31 cellular contexts compared by ENCODE assay signal in the genomic region with DNA sequence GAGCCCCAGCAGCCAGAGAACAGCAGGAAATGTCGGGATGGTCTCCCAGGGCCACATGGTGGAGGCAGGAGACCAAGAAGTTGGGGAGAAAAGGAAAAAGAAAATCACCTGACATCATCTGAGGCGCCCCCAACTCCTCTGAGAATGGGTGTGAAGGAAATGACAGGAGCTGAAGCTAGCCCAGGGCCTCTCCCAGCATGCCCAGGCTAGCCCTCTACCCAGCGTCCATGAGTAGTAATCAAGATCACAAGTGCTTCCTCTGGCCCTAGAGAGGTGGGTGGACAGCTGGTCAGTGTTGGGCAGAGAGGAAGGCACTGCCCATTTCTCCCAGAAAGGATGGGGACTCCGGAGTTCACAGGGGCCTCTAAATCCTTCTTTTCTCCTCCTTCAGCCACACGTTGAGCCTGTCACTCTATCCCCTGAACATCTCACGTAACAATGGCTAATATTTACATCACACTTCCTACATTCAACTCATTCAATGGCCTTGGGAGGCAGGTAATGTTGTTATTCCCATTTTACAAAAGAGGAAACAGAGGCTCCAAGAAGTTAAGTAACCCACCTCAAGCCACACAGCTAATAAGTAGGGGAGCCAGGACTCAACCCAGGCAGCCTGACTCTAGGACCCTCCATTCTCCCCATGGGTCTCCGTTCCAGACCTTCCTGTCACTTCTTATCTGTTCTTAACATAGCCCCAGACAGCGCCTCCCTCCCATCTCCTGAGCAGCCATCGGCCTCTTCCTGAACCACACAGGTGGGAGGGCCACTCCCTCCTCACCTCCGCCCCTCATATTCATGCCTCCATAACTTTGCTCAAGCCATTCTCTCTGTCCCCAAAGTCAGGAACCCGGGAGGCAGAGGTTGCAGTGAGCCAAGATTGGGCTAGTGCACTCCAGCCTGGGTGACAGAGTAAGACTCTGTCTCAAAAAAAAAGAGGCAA. TPM values are rescaled to one million over a fixed set of nuclear protein-coding genes. Genes with fewer than 3 reads are reported as not detected.
DNase-seq lines count a peak whose midpoint lies in the region; ATAC-seq, FAIRE-seq and TF ChIP-seq lines count a peak whose summit lies in the region.
"Had no signal": no experiment of that assay in that cellular context is flagged by ENCODE, and none has a peak within 500 bp of the region (broad histone marks: within the 10 kb centered on the region; RNA-seq: fewer than 3 reads in every experiment).

No MANE protein-coding gene starts in this region.

- no peaks in the 10 kb centered on the region for H3K79me1 ChIP-seq in H1 (ENCODE audit: low read depth, low read length)

- H3K23me2 ChIP-seq in H1 (ENCODE audit: low read depth, low read length) = no peaks in the 10 kb centered on the region

- H3K14ac ChIP-seq in H1 (ENCODE audit: insufficient read length) = no peak overlapping the region

- H3K36me3 ChIP-seq in HepG2 (replicated peaks in 1 of 2; ENCODE audit: control insufficient read depth in 1 of 2, insufficient read depth in 2 of 2, low read length in 2 of 2) = no peaks in the 10 kb centered on the region
- H3K36me3 ChIP-seq in right lobe of liver = no peaks in the 10 kb centered on the region
- H3K36me3 ChIP-seq in H1 (ENCODE audit: control insufficient read depth in 2 of 4, insufficient read depth in 4 of 4, low read length in 3 of 4) = no peaks in the 10 kb centered on the region
- H3K36me3 ChIP-seq in mucosa of descending colon (ENCODE audit: low read depth) = no peaks in the 10 kb centered on the region
- H3K36me3 ChIP-seq: breast epithelium, lower lobe of right lung, thyroid gland had no signal

- no peak overlapping the region for H3K4me2 ChIP-seq in HepG2 (ENCODE audit: low read depth, low read length)
- no peak overlapping the region for H3K4me2 ChIP-seq in H1 (ENCODE audit: insufficient read depth in 1 of 2, low read depth in 2 of 2, low read length in 2 of 2)
- H3K4me2 ChIP-seq: SK-N-SH had no signal

- peak overlapping the region; percentile 94 for H3K4ac ChIP-seq in H1 (replicated peaks; ENCODE audit: insufficient read length, low read depth, low read length)

- H2AFZ ChIP-seq in HepG2 (ENCODE audit: low read length) (no peak overlapping the region), H1 (ENCODE audit: low read length) (no peak overlapping the region)

- no peak for FAIRE-seq in HepG2 (lab: Jason Lieb, UNC)
- FAIRE-seq in H1 (lab: Jason Lieb, UNC) = no peak
- FAIRE-seq: colon, HTR-8/SVneo had no signal

- H3K4me3 ChIP-seq in HepG2 (replicated peaks in 1 of 3; ENCODE audit: insufficient read depth in 1 of 3, low read depth in 2 of 3, low read length in 3 of 3) = no peak overlapping the region
- no peak overlapping the region for H3K4me3 ChIP-seq in right lobe of liver
- no peak overlapping the region for H3K4me3 ChIP-seq in H1 (ENCODE audit: extremely low read depth in 1 of 4, insufficient read depth in 2 of 4, low read depth in 3 of 4, low read length in 4 of 4)
- no peak overlapping the region for H3K4me3 ChIP-seq in mucosa of descending colon
- H3K4me3 ChIP-seq: breast epithelium, lower lobe of right lung, thyroid gland had no signal

- no peak for TF ChIP-seq POLR2A in HepG2 (IDR thresholded peaks at IDR 0.05; ENCODE audit: insufficient read depth in 1 of 2, low read depth in 2 of 2, low read length in 2 of 2)
- TF ChIP-seq POLR2A in right lobe of liver (IDR thresholded peaks at IDR 0.05) = no peak
- TF ChIP-seq POLR2A in H1 (IDR thresholded peaks at IDR 0.05; ENCODE audit: control extremely low read depth in 1 of 2, low read depth in 2 of 2, low read length in 2 of 2) = no peak

- peak overlapping the region; percentile 83; the same call in 1 of the 2 replicates for H2BK5ac ChIP-seq in H1 (ENCODE audit: low read depth, low read length)

- H3K36me3 Mint-ChIP-seq in nephron progenitor cell (ENCODE audit: low read depth) = no peaks in the 10 kb centered on the region

- no peak overlapping the region; the same call in 1 of the 2 replicates for H2AK5ac ChIP-seq in H1 (ENCODE audit: low read depth, low read length)

- BruUV-seq in HepG2 (replicated peaks; lab: Mats Ljungman, UMichigan) = no TSS peak

- DNase-seq in HepG2 (ENCODE audit: low spot score) (no peak), right lobe of liver (no peak), H1 (ENCODE audit: low read depth in 1 of 2, low spot score in 2 of 2) (no peak), nephron progenitor cell (no peak), anterior cingulate cortex (lab: John Stamatoyannopoulos, UW) (no peak), cerebellum (ENCODE audit: low spot score) (no peak), mucosa of descending colon (no peak)
- DNase-seq: activated naive CD4-positive, alpha-beta T cell; activated T-cell treated with anti-CD3 and anti-CD28 coated beads, Interleukin-2, amount 50 U/mL, for 48 hours; amniotic stem cell; DMS79 treated with DMSO at 0.1 percent for 48 hours; effector CD8-positive, alpha-beta T cell; GF-D8; KG1; kidney glomerular epithelial cell; lower lobe of right lung; MM.1S; NCI-H1417 treated with DMSO at 0.1 percent for 48 hours; NCI-H446 treated with DMSO at 0.1 percent for 48 hours; NCI-H82; nucleus accumbens; SK-N-SH; stimulated activated naive CD8-positive, alpha-beta T cell treated with anti-CD3 and anti-CD28 coated beads, Interleukin-15, Interleukin-2, amounts not matched to agents 100 U/mL and 50 U/mL, for 24 hours; T-helper 2 cell; thyroid gland had no signal

- H2BK120ac ChIP-seq in H1 (replicated peaks; ENCODE audit: low read depth, low read length) = peak overlapping the region; percentile 89

- intact Hi-C loops in HepG2 (cut with micrococcal nuclease; ENCODE audit: unreplicated experiment) (no loop called here), right lobe of liver (cut with DNase I) (no loop called here), mucosa of descending colon (cut with DNase I, micrococcal nuclease) (no loop called here)

- TF ChIP-seq CTCF in HepG2 (CRISPR knock-in tag; IDR thresholded peaks at IDR 0.05) = no peak
- TF ChIP-seq CTCF in right lobe of liver (IDR thresholded peaks at IDR 0.05) = no peak
- TF ChIP-seq CTCF in H1 (IDR thresholded peaks at IDR 0.05; ENCODE audit: control extremely low read depth in 1 of 3, insufficient read depth in 1 of 3, low read depth in 1 of 3, low read length in 3 of 3) = no peak
- TF ChIP-seq CTCF in nephron progenitor cell (IDR thresholded peaks at IDR 0.05) = no peak
- no peak for TF ChIP-seq CTCF in mucosa of descending colon (IDR thresholded peaks at IDR 0.05)

- peaks cover 2 to 3% of the 10 kb centered on the region in 2 experiments; a peak in 2 of 5 replicates for H3K27me3 ChIP-seq in HepG2 (ENCODE audit: control insufficient read depth in 1 of 2, insufficient read depth in 2 of 2, low read length in 2 of 2)
- no peaks in the 10 kb centered on the region for H3K27me3 ChIP-seq in right lobe of liver
- no peaks in the 10 kb centered on the region for H3K27me3 ChIP-seq in H1 (replicated peaks in 1 of 4; ENCODE audit: control insufficient read depth in 3 of 4, extremely low read depth in 1 of 4, insufficient read depth in 3 of 4, low read length in 3 of 4)
- H3K27me3 ChIP-seq: breast epithelium, thyroid gland had no signal

- H3K4me3 Mint-ChIP-seq in nephron progenitor cell = no peak overlapping the region

- H4K8ac ChIP-seq in H1 (ENCODE audit: extremely low read depth, insufficient read depth, low read length) = no peak overlapping the region; the same call in 1 of the 2 replicates

- H3K27ac ChIP-seq in HepG2 (ENCODE audit: extremely low read length, insufficient read depth, low read length) (no peak overlapping the region), right lobe of liver (no peak overlapping the region), H1 (ENCODE audit: low read depth, low read length) (no peak overlapping the region)
- H3K27ac ChIP-seq: breast epithelium, lower lobe of right lung, thyroid gland had no signal

- CTCF ChIA-PET in HepG2 (lab: Yijun Ruan, JAX; ENCODE audit: low intra/inter-chr PET ratio, low total read pairs) = no interaction called here
- CTCF ChIA-PET in H1 (lab: Charles Lee; ENCODE audit: partially characterized antibody) = interaction anchor here (0.8 kb wide), 1 partner anchor 36 kb away, joined by 3 read pairs; no protein-coding TSS in a partner anchor

- no peak for ATAC-seq in HepG2
- ATAC-seq in right lobe of liver = no peak
- ATAC-seq in mucosa of descending colon = no peak
- no peak for ATAC-seq in GM18498 (IDR thresholded peaks at IDR 0.05; ENCODE audit: unreplicated experiment)
- ATAC-seq: lower lobe of right lung; stimulated activated naive CD8-positive, alpha-beta T cell treated with anti-CD3 and anti-CD28 coated beads, Interleukin-15, Interleukin-2, amounts not matched to agents 100 U/mL and 50 U/mL, for 24 hours had no signal

- POLR2A ChIA-PET in HepG2 (lab: Yijun Ruan, JAX) (no interaction called here), H1 (lab: Charles Lee; ENCODE audit: partially characterized antibody) (no interaction called here)

- no peak for TF ChIP-seq RAD21 in HepG2 (CRISPR knock-in tag; IDR thresholded peaks at IDR 0.05)
- TF ChIP-seq RAD21 in H1 (IDR thresholded peaks at IDR 0.05 in 1 of 2, conservative IDR thresholded peaks at IDR 0.05 in 1 of 2; ENCODE audit: low read depth in 2 of 2, low read length in 2 of 2) = no peak; a peak in 1 of 4 replicates

- H3K23ac ChIP-seq in H1 (ENCODE audit: insufficient read length) = no peak overlapping the region

- H3K18ac ChIP-seq in H1 (ENCODE audit: extremely low read depth, low read length) = peak overlapping the region; percentile 38

- in situ Hi-C loops in HepG2 (cut with HindIII; ENCODE audit: extremely low pct_ligation_motif_present, low pct_unique_long_range_greater_than_20kb) = no loop called here

- no peaks in the 10 kb centered on the region for H4K20me1 ChIP-seq in HepG2 (ENCODE audit: insufficient read depth, low read length)
- no peaks in the 10 kb centered on the region for H4K20me1 ChIP-seq in H1 (replicated peaks in 1 of 2; ENCODE audit: control insufficient read depth in 1 of 2, insufficient read depth in 2 of 2, low read length in 2 of 2)

- no peaks in the 10 kb centered on the region for H3K9me3 ChIP-seq in HepG2 (ENCODE audit: low read length)
- no peaks in the 10 kb centered on the region for H3K9me3 ChIP-seq in right lobe of liver
- no peaks in the 10 kb centered on the region for H3K9me3 ChIP-seq in H1 (ENCODE audit: insufficient read depth in 2 of 2, low read depth in 1 of 2, low read length in 1 of 2)
- no peaks in the 10 kb centered on the region for H3K9me3 ChIP-seq in mucosa of descending colon
- H3K9me3 ChIP-seq: breast epithelium, lower lobe of right lung, SK-N-SH, thyroid gland had no signal

- peak overlapping the region; percentile 72; the same call in 1 of the 2 replicates for H2BK15ac ChIP-seq in H1 (ENCODE audit: low read length)

- peak overlapping the region; percentile 38; the same call in 1 of the 2 replicates for H2BK20ac ChIP-seq in H1 (ENCODE audit: low read length)

- H2BK12ac ChIP-seq in H1 (ENCODE audit: low read depth, low read length) = peak overlapping the region; percentile 80; the same call in 1 of the 2 replicates

- H3K9me3 Mint-ChIP-seq in nephron progenitor cell = no peaks in the 10 kb centered on the region

- no peaks in the 10 kb centered on the region for H3K79me2 ChIP-seq in HepG2 (ENCODE audit: insufficient read depth, low read length)
- no peaks in the 10 kb centered on the region for H3K79me2 ChIP-seq in H1 (ENCODE audit: control insufficient read depth in 1 of 2, insufficient read depth in 2 of 2, low read length in 2 of 2)

- peak overlapping the region; percentile 54 for H4K5ac ChIP-seq in H1 (ENCODE audit: insufficient read length, low read depth, low read length)

- peaks cover 28% of the 10 kb centered on the region for H3K4me1 Mint-ChIP-seq in nephron progenitor cell

- H3K4me1 ChIP-seq in HepG2 (ENCODE audit: insufficient read depth, low read length) (no peaks in the 10 kb centered on the region), right lobe of liver (no peaks in the 10 kb centered on the region), H1 (replicated peaks in 1 of 4; ENCODE audit: control insufficient read depth in 3 of 4, insufficient read depth in 4 of 4, low read length in 3 of 4) (peaks cover 3 to 22% (median 12%) of the 10 kb centered on the region in 4 experiments), mucosa of descending colon (ENCODE audit: low read depth) (no peaks in the 10 kb centered on the region)
- H3K4me1 ChIP-seq: breast epithelium, lower lobe of right lung, thyroid gland had no signal

- TF ChIP-seq EP300 in HepG2 (IDR thresholded peaks at IDR 0.05; ENCODE audit: low read depth in 2 of 2, low read length in 2 of 2) (no peak), HepG2 (CRISPR knock-in tag; IDR thresholded peaks at IDR 0.05; ENCODE audit: borderline replicate concordance) (no peak), H1 (IDR thresholded peaks at IDR 0.05; ENCODE audit: borderline replicate concordance in 1 of 2, low read depth in 2 of 2, low read length in 2 of 2) (no peak)

- peak overlapping the region; percentile 8 for H4K91ac ChIP-seq in H1 (replicated peaks; ENCODE audit: insufficient read length, low read length)

- no peak overlapping the region for H3K56ac ChIP-seq in H1 (replicated peaks; ENCODE audit: insufficient read length, low read depth, low read length)

- H3K9ac ChIP-seq in HepG2 (ENCODE audit: insufficient read depth, low read depth, low read length) (no peak overlapping the region), H1 (replicated peaks in 1 of 4; ENCODE audit: extremely low read depth in 1 of 4, low read depth in 3 of 4, low read length in 3 of 4) (no peak overlapping the region)
- H3K9ac ChIP-seq: SK-N-SH had no signal

- peak overlapping the region; percentile 69 for H3K27ac Mint-ChIP-seq in nephron progenitor cell

- peaks cover 20% of the 10 kb centered on the region for H3K27me3 Mint-ChIP-seq in nephron progenitor cell (ENCODE audit: low read depth, poor library complexity)

- WGBS in HepG2 (ENCODE audit: low lambda C conversion rate) = 40% methylated on average over 10 of the region's 11 CpGs
- WGBS in right lobe of liver (ENCODE audit: insufficient coverage, low coverage, low lambda C conversion rate, missing lambda C conversion rate) = 25% methylated on average over 10 of the region's 11 CpGs
- 65% methylated on average over 11 of the region's 11 CpGs; no CpG with 5 or more reads in 1 of the 2 experiments for WGBS in H1 (ENCODE audit: extremely low coverage in 1 of 2, insufficient coverage in 1 of 2, insufficient read length in 1 of 2, insufficient replicate concordance in 2 of 2, low coverage in 1 of 2, low lambda C conversion rate in 2 of 2, missing lambda C conversion rate in 1 of 2), 2 experiments

RNA-seq across cellular contexts. Expression of gene PADI4, which starts 2.0 kb away (rescaled TPM):
- total RNA-seq in HepG2 (2016; rRNA removed; fragmentation: Illumina TruSeq; extraction: Trizol) = 0.04 TPM in 1 of 2 replicates, not detected in the other
- total RNA-seq in HepG2 (2016; cell fraction: cytosol; rRNA removed; fragmentation: Illumina TruSeq; extraction: Trizol; ENCODE audit: low read depth) = not detected in 2 replicates
- not detected in 2 replicates for total RNA-seq in HepG2 (2016; cell fraction: insoluble cytoplasmic fraction; rRNA removed; fragmentation: Illumina TruSeq; extraction: Trizol)
- total RNA-seq in HepG2 (2016; cell fraction: membrane; rRNA removed; fragmentation: Illumina TruSeq; extraction: Trizol) = not detected in 2 replicates
- total RNA-seq in HepG2 (2016; cell fraction: nucleus; rRNA removed; fragmentation: Illumina TruSeq; extraction: Trizol) = not detected in 2 replicates
- 0.04 TPM in 1 of 2 replicates, not detected in the other for polyA plus RNA-seq in HepG2 (2011; rRNA removed)
- polyA plus RNA-seq in HepG2 (2011; cell fraction: cytosol; rRNA removed) = 0.04 TPM in 1 of 2 replicates, not detected in the other
- polyA plus RNA-seq in HepG2 (2011; cell fraction: nucleus; rRNA removed) = not detected in 2 replicates
- not detected in 2 replicates for polyA plus RNA-seq in HepG2 (2012)
- not detected in 2 replicates for polyA plus RNA-seq in HepG2 (2016; cell fraction: cytosol; fragmentation: Illumina TruSeq; extraction: Trizol; ENCODE audit: low read depth)
- not detected in 2 replicates for polyA plus RNA-seq in HepG2 (2016; cell fraction: insoluble cytoplasmic fraction; fragmentation: Illumina TruSeq; extraction: Trizol; ENCODE audit: low read depth)
- not detected in 2 replicates for polyA plus RNA-seq in HepG2 (2016; cell fraction: membrane; fragmentation: Illumina TruSeq; extraction: Trizol; ENCODE audit: low read depth)
- polyA plus RNA-seq in HepG2 (2016; cell fraction: nucleus; fragmentation: Illumina TruSeq; extraction: Trizol; ENCODE audit: insufficient read depth, low read depth) = not detected in 2 replicates
- not detected in 2 replicates for polyA minus RNA-seq in HepG2 (2011; rRNA and poly(A)+ RNA removed; ENCODE audit: low replicate concordance)
- polyA minus RNA-seq in HepG2 (2011; cell fraction: cytosol; rRNA and poly(A)+ RNA removed) = not detected in 2 replicates
- polyA minus RNA-seq in HepG2 (2011; cell fraction: nucleus; rRNA and poly(A)+ RNA removed) = not detected in 2 replicates
- 1 to 10 TPM in 4 of 6 experiments, under 1 TPM in 2; 0.12 to 4.7 (median 1.4) TPM for total RNA-seq in right lobe of liver
- total RNA-seq in H1 (2021; fragmentation: NEBNext Ultra II Directional; extraction: Animal tissue kit (Norgen Biotek cat#: 25700)) = not detected in 2 replicates
- polyA plus RNA-seq in H1 (2011; rRNA removed) = 0.17 and 0.29 TPM in 2 replicates
- polyA plus RNA-seq in H1 (2011; cell fraction: cytosol; rRNA removed) = 0.18 TPM
- 0.11 TPM for polyA plus RNA-seq in H1 (2011; cell fraction: nucleus; rRNA removed)
- 0.06 to 0.25 TPM (median 0.20 TPM) in 3 of 4 replicates, not detected in the other for polyA plus RNA-seq in H1 (2012, experiment 1 of 2)
- polyA plus RNA-seq in H1 (2012, experiment 2 of 2) = 0.07 TPM
- 0.39 TPM for polyA plus RNA-seq in H1 (2013, experiment 1 of 2)
- 0.29 TPM for polyA plus RNA-seq in H1 (2013, experiment 2 of 2)
- 0.41 TPM in 1 of 2 replicates, not detected in the other for polyA minus RNA-seq in H1 (2011; rRNA and poly(A)+ RNA removed)
- not detected for polyA minus RNA-seq in H1 (2011; cell fraction: cytosol; rRNA and poly(A)+ RNA removed)
- polyA minus RNA-seq in H1 (2011; cell fraction: nucleus; rRNA and poly(A)+ RNA removed) = not detected
- 0.09 TPM for total RNA-seq in cerebellum
- total RNA-seq in mucosa of descending colon = under 1 TPM in 1 of 3 donors, not detected in 2; 0.22 TPM
- total RNA-seq: A673, fibroblast of villous mesenchyme had no signal
- polyA plus RNA-seq: SK-N-SH had no signal

Comparison
In these comparisons a context has a peak if more than half of its experiments do, and no peak if none do; other contexts are left out.
1. Of the 41 proteins assayed by ChIP-seq in both HepG2 and H1: peak only in HepG2: none; only in H1: KDM1A; in both: none; in neither: 39; mixed calls (peak in some experiments, not most) for 1.